In the genomic region with DNA sequence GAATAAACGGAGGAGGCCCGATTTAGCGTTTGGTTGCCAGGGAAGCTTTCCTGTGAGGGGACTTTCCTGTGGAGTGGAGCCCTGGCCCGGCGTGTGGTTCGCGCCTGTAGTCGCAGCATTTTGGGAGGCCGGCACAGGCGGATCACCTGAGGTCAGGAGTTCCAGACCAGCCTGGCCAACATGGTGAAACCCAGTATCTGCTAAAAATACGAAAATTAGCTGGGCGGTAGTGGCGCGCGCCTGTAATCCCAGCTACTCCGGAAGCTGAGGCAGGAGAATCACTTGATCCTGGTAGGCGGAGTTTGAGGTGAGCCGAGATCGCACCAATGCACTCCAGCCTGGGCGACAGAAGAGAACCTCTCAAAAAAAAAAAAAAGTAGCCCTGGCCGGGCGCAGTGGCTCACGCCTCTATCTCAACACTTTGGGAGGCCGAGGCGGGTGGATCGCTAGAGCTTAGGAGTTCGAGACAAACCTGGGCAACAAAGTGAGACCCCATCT, we compare ENCODE assay signal across 12 cellular contexts. TPM values are rescaled to one million over a fixed set of nuclear protein-coding genes. Genes with fewer than 3 reads are reported as not detected.
DNase-seq lines count a peak whose midpoint lies in the region; ATAC-seq and TF ChIP-seq lines count a peak whose summit lies in the region.
"Had no signal": no experiment of that assay in that cellular context is flagged by ENCODE, and none has a peak within 500 bp of the region (broad histone marks: within the 10 kb centered on the region; RNA-seq: fewer than 3 reads in every experiment).

No MANE protein-coding gene starts in this region.

- H3K27me3 Mint-ChIP-seq in T-helper 17 cell, result peaks cover 20% of the 10 kb centered on the region

- peaks cover 4% of the 10 kb centered on the region for H3K4me1 Mint-ChIP-seq in T-helper 17 cell

- H3K4me3 Mint-ChIP-seq in T-helper 17 cell, result peak overlapping the region; percentile 36

- H3K36me3 ChIP-seq in left ventricle myocardium inferior (peaks cover 13% of the 10 kb centered on the region), iPS-15b (ENCODE audit: control insufficient read depth, insufficient read depth, low read length) (no peaks in the 10 kb centered on the region)
- H3K36me3 ChIP-seq: ovary, SJCRH30 had no signal

- H3K27ac ChIP-seq in left ventricle myocardium inferior (replicated peaks), result peak overlapping the region; percentile 65
- H3K27ac ChIP-seq: body of pancreas, ovary, SJCRH30 had no signal

- H3K27ac Mint-ChIP-seq in T-helper 17 cell, result no peak overlapping the region

- H3K4me1 ChIP-seq in left ventricle myocardium inferior (peaks cover 85% of the 10 kb centered on the region), iPS-15b (ENCODE audit: control insufficient read depth, insufficient read depth, low read length) (no peaks in the 10 kb centered on the region)

- no peaks in the 10 kb centered on the region for H3K36me3 Mint-ChIP-seq in T-helper 17 cell (ENCODE audit: low read depth)

- TF ChIP-seq CTCF in left ventricle myocardium inferior (IDR thresholded peaks at IDR 0.05; ENCODE audit: borderline replicate concordance), result no peak

- ATAC-seq in left cardiac atrium (no peak), T-helper 17 cell (no peak), HG03108 (IDR thresholded peaks at IDR 0.05; ENCODE audit: unreplicated experiment) (no peak), GM21381 (IDR thresholded peaks at IDR 0.05; ENCODE audit: unreplicated experiment) (no peak)

- H3K9me3 ChIP-seq in left ventricle myocardium inferior (replicated peaks), result no peaks in the 10 kb centered on the region
- H3K9me3 ChIP-seq in T-helper 17 cell (ENCODE audit: control insufficient read depth, low read length, poor library complexity, severe bottlenecking), result no peaks in the 10 kb centered on the region
- no peaks in the 10 kb centered on the region for H3K9me3 ChIP-seq in iPS-15b (ENCODE audit: control insufficient read depth, insufficient read depth, low read length)
- H3K9me3 ChIP-seq: body of pancreas, ovary, SJCRH30 had no signal

- intact Hi-C loops in left ventricle myocardium inferior (cut with micrococcal nuclease), result no loop called here
- intact Hi-C loops in left cardiac atrium (cut with DNase I), result no loop called here

- H3K27me3 ChIP-seq in left ventricle myocardium inferior (ENCODE audit: low read depth) (peaks cover 49% of the 10 kb centered on the region), iPS-15b (ENCODE audit: control insufficient read depth, insufficient read depth, low read length) (peaks cover 37% of the 10 kb centered on the region)
- H3K27me3 ChIP-seq: SJCRH30 had no signal

- H3K4me3 ChIP-seq in left ventricle myocardium inferior (peak overlapping the region; percentile 53), iPS-15b (ENCODE audit: low read depth, low read length) (peak overlapping the region; percentile 57)
- H3K4me3 ChIP-seq: body of pancreas, ovary, SJCRH30 had no signal

- DNase-seq in left ventricle myocardium inferior (no peak), left cardiac atrium (no peak), T-helper 17 cell (no peak), DMS114 treated with DMSO at 0.1 percent for 48 hours (lab: John Stamatoyannopoulos, UW; ENCODE audit: unreplicated experiment) (no peak), middle frontal gyrus (ENCODE audit: extremely low spot score, low spot score) (no peak)
- DNase-seq: body of pancreas, NCI-H2227 treated with DMSO at 0.1 percent for 48 hours, ovary, SJCRH30 had no signal

- no peak overlapping the region for H3K9ac ChIP-seq in iPS-15b (ENCODE audit: low read depth, low read length)

RNA-seq across cellular contexts. Expression of a gene that starts 6.9 kb away (rescaled TPM):
- total RNA-seq in left ventricle myocardium inferior (19.9 TPM), left cardiac atrium (10 to 100 TPM; 19.3 to 19.6 TPM), T-helper 17 cell (1 to 10 TPM; 2.6 to 2.9 TPM)

RNA-seq across cellular contexts. Expression of a gene that starts 14.8 kb away (rescaled TPM):
- total RNA-seq in left ventricle myocardium inferior, result 967 TPM
- total RNA-seq in left cardiac atrium, result 1,000 to 10,000 TPM; 1,064 to 1,153 TPM
- total RNA-seq in T-helper 17 cell, result 1,000 to 10,000 TPM; 3,190 to 3,198 TPM

RNA-seq across cellular contexts. Expression of a gene that starts 14.9 kb away (rescaled TPM):
- total RNA-seq in left ventricle myocardium inferior, result 134 TPM
- 10 to 100 TPM; 65.3 to 83.8 TPM for total RNA-seq in left cardiac atrium
- 10 to 100 TPM; 24.4 to 31.9 TPM for total RNA-seq in T-helper 17 cell

RNA-seq across cellular contexts. Expression of a gene that starts 27.8 kb away (rescaled TPM):
- 8.4 TPM for total RNA-seq in left ventricle myocardium inferior
- total RNA-seq in left cardiac atrium, result 10 to 100 TPM; 16.3 to 81.6 TPM
- not detected for total RNA-seq in T-helper 17 cell

RNA-seq across cellular contexts. Expression of a gene that starts 28.0 kb away (rescaled TPM):
- total RNA-seq in left ventricle myocardium inferior, result 31.8 TPM
- total RNA-seq in left cardiac atrium, result 10 to 100 TPM; 33.6 to 40.8 TPM
- 10 to 100 TPM; 21.1 to 27.4 TPM for total RNA-seq in T-helper 17 cell
